Comparison of ENCODE assay signal across 8 cellular contexts in genomic region chr17:59707182-59707970, GRCh38. TPM values are rescaled to one million over a fixed set of nuclear protein-coding genes. Genes with fewer than 3 reads are reported as not detected.
DNase-seq lines count a peak whose midpoint lies in the region; ATAC-seq and TF ChIP-seq lines count a peak whose summit lies in the region.

PTRH2 (minus strand) TSS chr17:59707430; CDS start chr17:59697978, 9,452 bp downstream.
VMP1 (plus strand) TSS chr17:59707654; CDS start chr17:59731447, 23,793 bp downstream.

- peak within 1 kb of the TSS; percentile 97 for H3K9ac ChIP-seq in mucosa of stomach (ENCODE audit: low read length)

- peak; percentile 95 for ATAC-seq in GM21717 (IDR thresholded peaks at IDR 0.05; ENCODE audit: unreplicated experiment)

- no peaks in the 10 kb centered on the region for H3K9me3 ChIP-seq in mucosa of stomach (ENCODE audit: control insufficient read depth, low read length)

- peak within 1 kb of the TSS; percentile 99 for H3K27ac Mint-ChIP-seq in activated T-cell treated with anti-CD3 and anti-CD28 coated beads, Interleukin-2, amount 50 U/mL, for 24 hours

- no peaks in the 10 kb centered on the region for H3K27me3 Mint-ChIP-seq in activated T-cell treated with anti-CD3 and anti-CD28 coated beads, Interleukin-2, amount 50 U/mL, for 24 hours

- in situ Hi-C loops in KBM-7 (cut with MboI; ENCODE audit: low pct_unique_long_range_greater_than_20kb, low sequenced_read_pairs): no loop called here

- no peaks in the 10 kb centered on the region for H3K27me3 ChIP-seq in mucosa of stomach (ENCODE audit: control insufficient read depth, insufficient read depth, low read length)

- no peaks in the 10 kb centered on the region for H3K9me3 Mint-ChIP-seq in activated T-cell treated with anti-CD3 and anti-CD28 coated beads, Interleukin-2, amount 50 U/mL, for 24 hours

- DNase-seq in DMS153 treated with DMSO at 0.1 percent for 48 hours (lab: John Stamatoyannopoulos, UW; ENCODE audit: unreplicated experiment) (peak; percentile 97), KBM-7 (peak; percentile 99), erythroblast (lab: John Stamatoyannopoulos, UW) (peak; percentile 99)
- peak; percentile 91 for DNase-seq in activated T-cell treated with anti-CD3 and anti-CD28 coated beads, Interleukin-2, amount 50 U/mL, for 24 hours
- peak; percentile 69 to 73 for DNase-seq in stimulated activated CD8-positive, alpha-beta memory T cell treated with anti-CD3 and anti-CD28 coated beads, Interleukin-7, amount 100 ng/mL, for 1 hour (ENCODE audit: low read depth in 2 of 2)

- peak within 1 kb of the TSS; percentile 83 for H3K4me3 ChIP-seq in mucosa of stomach (ENCODE audit: low read length)

- H3K36me3 Mint-ChIP-seq in activated T-cell treated with anti-CD3 and anti-CD28 coated beads, Interleukin-2, amount 50 U/mL, for 24 hours (ENCODE audit: low read depth): peaks cover 65% of the 10 kb centered on the region

- peak within 1 kb of the TSS; percentile 99 for H3K4me3 Mint-ChIP-seq in activated T-cell treated with anti-CD3 and anti-CD28 coated beads, Interleukin-2, amount 50 U/mL, for 24 hours

- H3K36me3 ChIP-seq in mucosa of stomach (ENCODE audit: control insufficient read depth, insufficient read depth, low read length): no peaks in the 10 kb centered on the region

- TF ChIP-seq POLR2A in erythroblast (IDR thresholded peaks at IDR 0.05; ENCODE audit: low read length): peak; percentile 98

- peaks cover 11% of the 10 kb centered on the region for H3K4me1 ChIP-seq in mucosa of stomach (ENCODE audit: control insufficient read depth, insufficient read depth, low read length)

- peaks cover 72% of the 10 kb centered on the region for H3K4me1 Mint-ChIP-seq in activated T-cell treated with anti-CD3 and anti-CD28 coated beads, Interleukin-2, amount 50 U/mL, for 24 hours (ENCODE audit: low read depth)

TF ChIP-seq in PFSK-1, 5 proteins besides CTCF, POLR2A, EP300 and RAD21:
- TF ChIP-seq POLR2AphosphoS5 (IDR thresholded peaks at IDR 0.05; ENCODE audit: low read depth, low read length) (peak; percentile 95), TAF1 (IDR thresholded peaks at IDR 0.05; ENCODE audit: borderline replicate concordance, insufficient read depth, low read length) (peak; percentile 97; the same call in 1 of the 2 replicates), REST (IDR thresholded peaks at IDR 0.05; ENCODE audit: insufficient read depth in 1 of 2, low read depth in 2 of 2, low read length in 2 of 2) (no peak; a peak in 1 of 4 replicates), FOXP2 (optimal IDR thresholded peaks at IDR 0.05; ENCODE audit: borderline replicate concordance, extremely low read depth, extremely low read length, insufficient read depth) (peak; percentile 76), SIN3A (IDR thresholded peaks at IDR 0.05; ENCODE audit: borderline replicate concordance, insufficient read depth, low read length) (peak; percentile 98)

RNA-seq across cellular contexts. Expression of gene PTRH2, which starts in this region (rescaled TPM):
- 34.5 TPM for polyA plus RNA-seq in PFSK-1 (2012; ENCODE audit: insufficient read length, low read depth)

RNA-seq across cellular contexts. Expression of gene VMP1, which starts in this region (rescaled TPM):
- 41.4 TPM for polyA plus RNA-seq in PFSK-1 (2012; ENCODE audit: insufficient read length, low read depth)

Comparison
In these comparisons a context has a peak if more than half of its experiments do, and no peak if none do; other contexts are left out.
1. Peak in every context shown above with its lines: DNase-seq, ATAC-seq and H3K4me3 ChIP-seq.